Comparison of ENCODE assay signal across 28 cellular contexts in the genomic region with DNA sequence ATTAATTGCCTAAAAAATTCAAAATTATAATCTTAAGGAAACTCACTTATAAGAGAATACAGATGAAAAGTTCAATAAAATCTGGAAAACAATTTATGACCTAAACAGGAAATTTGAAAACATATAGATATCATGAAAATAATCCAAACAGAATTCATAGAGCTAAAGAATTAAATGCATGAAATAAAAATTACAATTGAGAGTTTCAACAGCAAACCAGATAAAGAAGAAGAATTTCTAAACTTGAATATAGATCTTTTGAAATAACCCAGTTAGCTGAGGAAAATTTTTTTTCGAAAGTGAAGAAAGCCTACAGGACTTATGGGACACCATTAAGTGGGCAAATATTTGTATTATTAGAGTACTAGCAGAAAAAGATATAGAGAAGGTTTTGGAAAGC. TPM values are rescaled to one million over a fixed set of nuclear protein-coding genes. Genes with fewer than 3 reads are reported as not detected.
"Had no signal": no experiment of that assay in that cellular context is flagged by ENCODE, and none has a peak within 500 bp of the region (broad histone marks: within the 10 kb centered on the region; RNA-seq: fewer than 3 reads in every experiment).

No MANE protein-coding gene starts in this region.

- H3K4me3 ChIP-seq: cardiac muscle cell had no signal

- H3K27ac ChIP-seq: cardiac muscle cell, VCaP had no signal

- DNase-seq: activated CD4-positive, alpha-beta memory T cell treated with anti-CD3 and anti-CD28 coated beads, Interleukin-2, amount 10 ng/mL, durations not matched to agents 7 days and 5 days; activated CD4-positive, alpha-beta T cell treated with anti-CD3 and anti-CD28 coated beads for 36 hours; activated CD4-positive, alpha-beta T cell treated with anti-CD3 and anti-CD28 coated beads, Interleukin-2, amount 50 U/mL, for 1 hour; activated gamma-delta T cell; activated naive CD4-positive, alpha-beta T cell treated with anti-CD3 and anti-CD28 coated beads for 36 hours; activated T-cell treated with anti-CD3 and anti-CD28 coated beads for 4 hours; activated T-cell treated with anti-CD3 and anti-CD28 coated beads, Interleukin-2, amount 50 U/mL, for 48 hours; amygdala; NCI-H1048; NCI-H146; NCI-H187 treated with DMSO at 0.1 percent for 48 hours; NCI-H2081 treated with DMSO at 0.1 percent for 48 hours; NCI-H446; NCI-H524; PC-3; SHP77 treated with DMSO at 0.1 percent for 48 hours; T-helper 2 cell; T1000 had no signal

- FAIRE-seq: astrocyte had no signal

- H3K36me3 Mint-ChIP-seq: brain had no signal

- H3K4me1 Mint-ChIP-seq: activated CD4-positive, alpha-beta memory T cell treated with anti-CD3 and anti-CD28 coated beads, Interleukin-2, amount 10 ng/mL, durations not matched to agents 7 days and 5 days; activated CD4-positive, alpha-beta T cell treated with anti-CD3 and anti-CD28 coated beads for 36 hours; activated T-helper 17 cell treated with anti-CD3 and anti-CD28 coated beads, Interleukin-2, amount 50 U/mL, for 72 hours; brain had no signal

- ATAC-seq: activated CD4-positive, alpha-beta T cell treated with anti-CD3 and anti-CD28 coated beads for 36 hours; activated T-helper 17 cell treated with anti-CD3 and anti-CD28 coated beads, Interleukin-2, amount 50 U/mL, for 72 hours; PC-3 had no signal

- H3K36me3 ChIP-seq: cardiac muscle cell had no signal

- H3K4me3 Mint-ChIP-seq: activated CD4-positive, alpha-beta memory T cell treated with anti-CD3 and anti-CD28 coated beads, Interleukin-2, amount 10 ng/mL, durations not matched to agents 7 days and 5 days; activated CD4-positive, alpha-beta T cell treated with anti-CD3 and anti-CD28 coated beads for 36 hours; activated naive CD4-positive, alpha-beta T cell treated with anti-CD3 and anti-CD28 coated beads for 36 hours; activated naive CD8-positive, alpha-beta T cell; activated T-helper 17 cell treated with anti-CD3 and anti-CD28 coated beads, Interleukin-2, amount 50 U/mL, for 72 hours; brain had no signal

- H3K27ac Mint-ChIP-seq: activated CD4-positive, alpha-beta memory T cell treated with anti-CD3 and anti-CD28 coated beads, Interleukin-2, amount 10 ng/mL, durations not matched to agents 7 days and 5 days; activated CD4-positive, alpha-beta T cell treated with anti-CD3 and anti-CD28 coated beads for 36 hours; activated naive CD4-positive, alpha-beta T cell treated with anti-CD3 and anti-CD28 coated beads for 36 hours; activated naive CD8-positive, alpha-beta T cell; activated T-helper 17 cell treated with anti-CD3 and anti-CD28 coated beads, Interleukin-2, amount 50 U/mL, for 72 hours; brain had no signal

- H3K27me3 Mint-ChIP-seq: brain had no signal

RNA-seq across cellular contexts. Expression of a gene that starts 6.7 kb away (rescaled TPM):
- total RNA-seq: activated CD4-positive, alpha-beta memory T cell treated with anti-CD3 and anti-CD28 coated beads, Interleukin-2, amount 10 ng/mL, durations not matched to agents 7 days and 5 days; activated CD4-positive, alpha-beta T cell treated with anti-CD3 and anti-CD28 coated beads for 36 hours; activated CD8-positive, alpha-beta memory T cell treated with anti-CD3 and anti-CD28 coated beads for 36 hours; activated naive CD4-positive, alpha-beta T cell treated with anti-CD3 and anti-CD28 coated beads for 36 hours; activated T-helper 17 cell treated with anti-CD3 and anti-CD28 coated beads, Interleukin-2, amount 50 U/mL, for 72 hours; astrocyte; cardiac muscle cell; LHCN-M2; M059J; PC-3; SK-MEL-5 had no signal
- polyA plus RNA-seq: cardiac muscle cell had no signal

RNA-seq across cellular contexts. Expression of a gene that starts 28.3 kb away (rescaled TPM):
- total RNA-seq: activated CD4-positive, alpha-beta memory T cell treated with anti-CD3 and anti-CD28 coated beads, Interleukin-2, amount 10 ng/mL, durations not matched to agents 7 days and 5 days; activated CD4-positive, alpha-beta T cell treated with anti-CD3 and anti-CD28 coated beads for 36 hours; activated CD8-positive, alpha-beta memory T cell treated with anti-CD3 and anti-CD28 coated beads for 36 hours; activated naive CD4-positive, alpha-beta T cell treated with anti-CD3 and anti-CD28 coated beads for 36 hours; activated T-helper 17 cell treated with anti-CD3 and anti-CD28 coated beads, Interleukin-2, amount 50 U/mL, for 72 hours; astrocyte; cardiac muscle cell; LHCN-M2; PC-3 had no signal
- polyA plus RNA-seq: cardiac muscle cell had no signal

RNA-seq across cellular contexts. Expression of a gene that starts 36.3 kb away (rescaled TPM):
- total RNA-seq: activated CD4-positive, alpha-beta memory T cell treated with anti-CD3 and anti-CD28 coated beads, Interleukin-2, amount 10 ng/mL, durations not matched to agents 7 days and 5 days; activated CD4-positive, alpha-beta T cell treated with anti-CD3 and anti-CD28 coated beads for 36 hours; activated CD8-positive, alpha-beta memory T cell treated with anti-CD3 and anti-CD28 coated beads for 36 hours; activated naive CD4-positive, alpha-beta T cell treated with anti-CD3 and anti-CD28 coated beads for 36 hours; activated T-helper 17 cell treated with anti-CD3 and anti-CD28 coated beads, Interleukin-2, amount 50 U/mL, for 72 hours; astrocyte; cardiac muscle cell; LHCN-M2; M059J; PC-3 had no signal
- polyA plus RNA-seq: cardiac muscle cell had no signal
